Comparison of ENCODE assay signal across 2 cellular contexts in genomic region chr2:71609958-71610357, GRCh38.
TF ChIP-seq lines count a peak whose summit lies in the region.

No MANE protein-coding gene starts in this region.

TF ChIP-seq in HCT116, 20 proteins besides CTCF, POLR2A, EP300 and RAD21 (continued from another document):
- no peak for TF ChIP-seq JUND (IDR thresholded peaks at IDR 0.05)

TF ChIP-seq in GM23338, 12 proteins besides CTCF, POLR2A, EP300 and RAD21 (continued from another document):
- no peak for TF ChIP-seq ZNF462 (CRISPR knock-in tag; IDR thresholded peaks at IDR 0.05)
- no peak for TF ChIP-seq NANOG (IDR thresholded peaks at IDR 0.05; ENCODE audit: borderline replicate concordance)
- TF ChIP-seq ETS1 (IDR thresholded peaks at IDR 0.05), result no peak
- TF ChIP-seq CREB1 (CRISPR knock-in tag; IDR thresholded peaks at IDR 0.05; ENCODE audit: low read depth), result no peak
- TF ChIP-seq ZNF331 (CRISPR knock-in tag; IDR thresholded peaks at IDR 0.05; ENCODE audit: low read depth), result no peak
- TF ChIP-seq EZH2phosphoT487 (IDR thresholded peaks at IDR 0.05; ENCODE audit: unreplicated experiment), result no peak
- no peak for TF ChIP-seq JUNB (IDR thresholded peaks at IDR 0.05; ENCODE audit: unreplicated experiment)
- no peak for TF ChIP-seq EZH2 (IDR thresholded peaks at IDR 0.05; ENCODE audit: low read depth, unreplicated experiment)
